Comparison of ENCODE assay signal across 8 cellular contexts in the genomic region with DNA sequence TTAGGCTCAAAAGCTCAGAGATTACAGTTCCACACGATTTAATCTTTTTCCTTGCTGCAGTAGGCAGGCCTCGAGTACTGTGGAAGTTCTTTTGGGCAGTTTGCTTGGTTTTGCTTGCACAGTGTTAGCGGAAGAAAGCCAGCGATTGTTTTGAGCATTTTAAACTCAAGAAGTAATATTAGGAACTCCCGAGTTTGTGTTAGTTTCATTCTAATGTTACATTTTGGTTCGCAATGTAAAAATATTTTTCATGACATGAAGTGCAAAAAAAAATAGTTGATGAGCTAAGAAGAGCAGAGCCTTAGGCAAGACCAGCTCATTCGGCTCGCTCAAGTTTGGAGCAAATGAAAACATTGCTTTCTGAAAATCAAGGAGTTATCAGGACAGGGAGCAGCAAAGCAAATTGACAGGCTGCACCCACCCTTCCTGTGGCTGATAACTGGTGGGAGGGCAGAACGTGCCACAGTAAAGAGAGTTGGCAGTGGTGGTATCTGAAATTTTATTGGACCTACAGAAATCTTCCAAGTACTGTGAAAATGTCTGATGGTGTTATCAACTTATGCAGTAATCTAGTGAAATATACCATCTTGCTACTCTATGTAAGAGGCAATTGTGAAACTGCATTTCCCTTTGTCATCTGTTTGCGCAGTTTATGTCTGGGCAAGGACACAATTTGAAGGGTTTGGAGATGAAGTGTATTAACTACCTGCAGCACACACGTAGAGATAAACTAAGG. TPM values are rescaled to one million over a fixed set of nuclear protein-coding genes. Genes with fewer than 3 reads are reported as not detected.
DNase-seq lines count a peak whose midpoint lies in the region; ATAC-seq and TF ChIP-seq lines count a peak whose summit lies in the region.

No MANE protein-coding gene starts in this region.

- H4K20me1 ChIP-seq in Loucy (ENCODE audit: insufficient read depth, low read length, poor library complexity, severe bottlenecking): peaks cover 11% of the 10 kb centered on the region

- H3K4me1 Mint-ChIP-seq in CD4-positive, CD25-positive, alpha-beta regulatory T cell: peaks cover 41 to 59% (median 50%) of the 10 kb centered on the region in 4 donors

- H3K36me3 ChIP-seq in CD4-positive, CD25-positive, alpha-beta regulatory T cell (ENCODE audit: control insufficient read depth, insufficient read depth, low read length): no peaks in the 10 kb centered on the region
- H3K36me3 ChIP-seq in Loucy (ENCODE audit: insufficient read depth, low read length): no peaks in the 10 kb centered on the region
- no peaks in the 10 kb centered on the region for H3K36me3 ChIP-seq in muscle layer of colon (ENCODE audit: insufficient read depth, low read length)

- peaks cover 4% of the 10 kb centered on the region for H3K27me3 Mint-ChIP-seq in CD4-positive, CD25-positive, alpha-beta regulatory T cell

- peak overlapping the region; percentile 98 for H3K4me3 ChIP-seq in CD4-positive, CD25-positive, alpha-beta regulatory T cell (ENCODE audit: low read depth, low read length)
- H3K4me3 ChIP-seq in Loucy (ENCODE audit: low read length, poor library complexity, severe bottlenecking) (peak overlapping the region; percentile 79), muscle layer of colon (ENCODE audit: low read depth in 1 of 2, low read length in 2 of 2) (peak overlapping the region in 1 of 2 donors; percentile 83)

- H3K9ac ChIP-seq in Loucy (ENCODE audit: low read depth, low read length, poor library complexity, severe bottlenecking) (peak overlapping the region; percentile 88), muscle layer of colon (ENCODE audit: low read length) (peak overlapping the region; percentile 63)

- DNase-seq in CD4-positive, CD25-positive, alpha-beta regulatory T cell: peak in 2 of 3 donors; percentile 29 to 60
- peak in 2 of 61 donors; percentile 24 to 31 for DNase-seq in caudate nucleus (lab: John Stamatoyannopoulos, UW)
- no peak for DNase-seq in HEK293T (ENCODE audit: extremely low spot score)
- no peak for DNase-seq in NCI-H187 (lab: John Stamatoyannopoulos, UW)

- peak overlapping the region; percentile 93 for H2AFZ ChIP-seq in Loucy (ENCODE audit: low read length)

- peaks cover 60% of the 10 kb centered on the region for H3K79me2 ChIP-seq in Loucy (ENCODE audit: insufficient read depth, low read length)

- H3K27ac ChIP-seq in CD4-positive, CD25-positive, alpha-beta regulatory T cell (ENCODE audit: insufficient read depth, low read length, poor library complexity, severe bottlenecking): peak overlapping the region; percentile 77
- peak overlapping the region; percentile 88 for H3K27ac ChIP-seq in caudate nucleus (ENCODE audit: low read depth, low read length)
- no peak overlapping the region for H3K27ac ChIP-seq in muscle layer of colon (ENCODE audit: low read depth, low read length)

- peak overlapping the region; percentile 95 to 99 (median 98) for H3K4me3 Mint-ChIP-seq in CD4-positive, CD25-positive, alpha-beta regulatory T cell

- POLR2A ChIA-PET in HEK293T (lab: Yijun Ruan, JAX): interaction anchor here (0.8 to 1.4 kb wide), 3 partner anchors 14 to 109 kb away, joined by 3 read pairs; no protein-coding TSS in a partner anchor

- H3K9me2 ChIP-seq in Loucy (replicated peaks; ENCODE audit: low read depth, low read length): no peaks in the 10 kb centered on the region

- peak overlapping the region; percentile 95 to 98 (median 96) for H3K27ac Mint-ChIP-seq in CD4-positive, CD25-positive, alpha-beta regulatory T cell

- H3F3A ChIP-seq in Loucy (ENCODE audit: low read depth): peaks cover 4% of the 10 kb centered on the region; the same call in 1 of the 2 replicates

- H3K36me3 Mint-ChIP-seq in CD4-positive, CD25-positive, alpha-beta regulatory T cell: no peaks in the 10 kb centered on the region

- CTCF ChIA-PET in HEK293T (lab: Yijun Ruan, JAX): interaction anchor here (2.4 kb wide), 1 partner anchor 15 kb away, joined by 10 read pairs; no protein-coding TSS in a partner anchor

- ATAC-seq in CD4-positive, CD25-positive, alpha-beta regulatory T cell (ENCODE audit: low read depth in 2 of 2): no peak
- no peak for ATAC-seq in GM19452 (IDR thresholded peaks at IDR 0.05; ENCODE audit: unreplicated experiment)
- no peak for ATAC-seq in HG03521 (IDR thresholded peaks at IDR 0.05; ENCODE audit: unreplicated experiment)

- H3K27me3 ChIP-seq in CD4-positive, CD25-positive, alpha-beta regulatory T cell (ENCODE audit: control insufficient read depth, insufficient read depth, low read length): no peaks in the 10 kb centered on the region
- H3K27me3 ChIP-seq in Loucy (ENCODE audit: insufficient read depth, low read length, poor library complexity, severe bottlenecking) (no peaks in the 10 kb centered on the region), muscle layer of colon (ENCODE audit: control insufficient read depth in 1 of 2, insufficient read depth in 2 of 2, low read length in 2 of 2) (no peaks in the 10 kb centered on the region)

- no peaks in the 10 kb centered on the region for H3K9me3 Mint-ChIP-seq in CD4-positive, CD25-positive, alpha-beta regulatory T cell

- peak overlapping the region; percentile 72 for H3K4me2 ChIP-seq in Loucy (ENCODE audit: low read depth, low read length, poor library complexity, severe bottlenecking)

- no peak for TF ChIP-seq CTCF in Loucy (conservative IDR thresholded peaks at IDR 0.05; ENCODE audit: low read length)

- H3K4me1 ChIP-seq in CD4-positive, CD25-positive, alpha-beta regulatory T cell (ENCODE audit: control insufficient read depth, insufficient read depth, low read length, poor library complexity, severe bottlenecking): peaks cover 42% of the 10 kb centered on the region
- H3K4me1 ChIP-seq in Loucy (ENCODE audit: insufficient read depth, low read length, poor library complexity, severe bottlenecking) (peaks cover 45% of the 10 kb centered on the region), muscle layer of colon (ENCODE audit: insufficient read depth, low read length) (peaks cover 7% of the 10 kb centered on the region)

- no peaks in the 10 kb centered on the region for H3K9me3 ChIP-seq in CD4-positive, CD25-positive, alpha-beta regulatory T cell (ENCODE audit: control insufficient read depth in 2 of 2, low read length in 2 of 2)
- H3K9me3 ChIP-seq in Loucy (ENCODE audit: insufficient read depth, low read depth, low read length) (no peaks in the 10 kb centered on the region), muscle layer of colon (ENCODE audit: low read length) (no peaks in the 10 kb centered on the region)

TF ChIP-seq in HEK293T, 16 proteins besides CTCF, POLR2A, EP300 and RAD21:
- TF ChIP-seq ELF4 (IDR thresholded peaks at IDR 0.05): no peak
- no peak for TF ChIP-seq L3MBTL2 (conservative IDR thresholded peaks at IDR 0.05)

RNA-seq across cellular contexts. Expression of a gene that starts 1.4 kb away (rescaled TPM):
- 42.9 TPM for total RNA-seq in CD4-positive, CD25-positive, alpha-beta regulatory T cell
- 10 to 100 TPM; 27.1 to 36.4 (median 32.9) TPM for polyA plus RNA-seq in CD4-positive, CD25-positive, alpha-beta regulatory T cell

Comparison
In these comparisons a context has a peak if more than half of its experiments do, and no peak if none do; other contexts are left out.
1. DNase-seq: peak in CD4-positive, CD25-positive, alpha-beta regulatory T cell (2 of 3); none in HEK293T (single experiment) and NCI-H187 (0 of 2).